8 cellular contexts compared by ENCODE assay signal in genomic region chr17:28718317-28718672, GRCh38. TPM values are rescaled to one million over a fixed set of nuclear protein-coding genes. Genes with fewer than 3 reads are reported as not detected.
DNase-seq lines count a peak whose midpoint lies in the region; ATAC-seq and TF ChIP-seq lines count a peak whose summit lies in the region.

No MANE protein-coding gene starts in this region.

- intact Hi-C loops in PC-3 (cut with micrococcal nuclease): loop anchor here (10.0 kb wide), 1 partner anchor 73 kb away; the partner anchor contains the start of gene BLTP2

- H3K27ac Mint-ChIP-seq in CD8-positive, alpha-beta memory T cell: peak overlapping the region in 5 of 8 donors; percentile 2 to 78 (median 57)
- peak overlapping the region; percentile 76 for H3K27ac Mint-ChIP-seq in endothelial cell (ENCODE audit: unreplicated experiment)

- peaks cover 6% of the 10 kb centered on the region for H3F3A ChIP-seq in PC-3 (ENCODE audit: low read length, unreplicated experiment)

- no peak overlapping the region for H3K27ac ChIP-seq in CD8-positive, alpha-beta memory T cell (ENCODE audit: low read depth, low read length)
- H3K27ac ChIP-seq in PC-3 (ENCODE audit: low read length): peak overlapping the region; percentile 54
- peak overlapping the region; percentile 73 for H3K27ac ChIP-seq in osteoblast (ENCODE audit: low read depth, low read length)

- no peaks in the 10 kb centered on the region for H3K9me3 ChIP-seq in CD8-positive, alpha-beta memory T cell (ENCODE audit: low read length)
- H3K9me3 ChIP-seq in PC-3 (ENCODE audit: low read length): no peaks in the 10 kb centered on the region
- no peaks in the 10 kb centered on the region for H3K9me3 ChIP-seq in osteoblast (ENCODE audit: low read depth, low read length)

- peak overlapping the region; percentile 78; the same call in 1 of the 2 replicates for H2AFZ ChIP-seq in PC-3 (ENCODE audit: low read length)
- peak overlapping the region; percentile 87 for H2AFZ ChIP-seq in osteoblast (ENCODE audit: low read length)

- H3K27me3 ChIP-seq in CD8-positive, alpha-beta memory T cell (ENCODE audit: insufficient read depth, low read length, poor library complexity, severe bottlenecking): peaks cover 8% of the 10 kb centered on the region
- H3K27me3 ChIP-seq in PC-3 (ENCODE audit: low read length): no peaks in the 10 kb centered on the region
- H3K27me3 ChIP-seq in osteoblast (ENCODE audit: insufficient read depth, low read length): no peaks in the 10 kb centered on the region

- H3K27me3 Mint-ChIP-seq in CD8-positive, alpha-beta memory T cell: peaks cover 17 to 22% of the 10 kb centered on the region in 2 donors
- peaks cover 24% of the 10 kb centered on the region for H3K27me3 Mint-ChIP-seq in endothelial cell (ENCODE audit: unreplicated experiment)

- peaks cover 3 to 34% (median 11%) of the 10 kb centered on the region in 3 donors for H3K36me3 Mint-ChIP-seq in CD8-positive, alpha-beta memory T cell
- peaks cover 38% of the 10 kb centered on the region for H3K36me3 Mint-ChIP-seq in endothelial cell (ENCODE audit: low read depth, unreplicated experiment)

- H3K4me1 Mint-ChIP-seq in CD8-positive, alpha-beta memory T cell: peaks cover 41 to 50% (median 45%) of the 10 kb centered on the region in 3 donors
- H3K4me1 Mint-ChIP-seq in endothelial cell (ENCODE audit: unreplicated experiment): peaks cover 31% of the 10 kb centered on the region

- ATAC-seq in PC-3 (no peak), HG03442 (IDR thresholded peaks at IDR 0.05; ENCODE audit: unreplicated experiment) (no peak)

- H4K20me1 ChIP-seq in PC-3 (ENCODE audit: low read length) (peaks cover 27% of the 10 kb centered on the region), osteoblast (ENCODE audit: insufficient read depth, low read length) (peaks cover 47% of the 10 kb centered on the region)

- no peaks in the 10 kb centered on the region for H3K9me2 ChIP-seq in PC-3 (replicated peaks; ENCODE audit: low read length)

- H3K4me2 ChIP-seq in PC-3 (ENCODE audit: low read length) (peak overlapping the region; percentile 96), osteoblast (ENCODE audit: insufficient read depth, low read length) (peak overlapping the region; percentile 87)

- no peak for TF ChIP-seq CTCF in PC-3 (conservative IDR thresholded peaks at IDR 0.05; ENCODE audit: low read depth, low read length)
- TF ChIP-seq CTCF in endothelial cell (IDR thresholded peaks at IDR 0.05; ENCODE audit: unreplicated experiment): no peak
- no peak for TF ChIP-seq CTCF in osteoblast (IDR thresholded peaks at IDR 0.05; ENCODE audit: extremely low read depth, low read depth, low read length)

- H3K79me2 ChIP-seq in PC-3 (ENCODE audit: low read length) (peaks cover 60% of the 10 kb centered on the region), osteoblast (ENCODE audit: insufficient read depth, low read length) (peaks cover 60% of the 10 kb centered on the region)

- peak overlapping the region; percentile 26 to 74 (median 53) for H3K4me3 Mint-ChIP-seq in CD8-positive, alpha-beta memory T cell
- peak overlapping the region; percentile 85 for H3K4me3 Mint-ChIP-seq in endothelial cell (ENCODE audit: unreplicated experiment)

- POLR2A ChIA-PET in CD8-positive, alpha-beta memory T cell (lab: Charles Lee): no interaction called here
- POLR2A ChIA-PET in PC-3 (lab: Charles Lee; ENCODE audit: unreplicated experiment): no interaction called here

- no peaks in the 10 kb centered on the region for H3K9me3 Mint-ChIP-seq in CD8-positive, alpha-beta memory T cell
- H3K9me3 Mint-ChIP-seq in endothelial cell (ENCODE audit: unreplicated experiment): no peaks in the 10 kb centered on the region

- DNase-seq in CD8-positive, alpha-beta memory T cell: no peak
- DNase-seq in PC-3: no peak
- DNase-seq in endothelial cell (ENCODE audit: low spot score): no peak
- no peak for DNase-seq in osteoblast (ENCODE audit: insufficient read length, low spot score, missing footprints)
- no peak for DNase-seq in HUDEP-2 (lab: John Stamatoyannopoulos, UW; ENCODE audit: unreplicated experiment in 76 of 76)
- no peak for DNase-seq in stimulated activated CD8-positive, alpha-beta memory T cell treated with anti-CD3 and anti-CD28 coated beads, Interleukin-4, amount 100 ng/mL, for 48 hours
- no peak for DNase-seq in NCI-H2107 (lab: John Stamatoyannopoulos, UW)

- H3K36me3 ChIP-seq in CD8-positive, alpha-beta memory T cell (ENCODE audit: insufficient read depth, low read length): peaks cover 26% of the 10 kb centered on the region
- H3K36me3 ChIP-seq in PC-3 (ENCODE audit: low read depth, low read length) (peaks cover 39% of the 10 kb centered on the region), osteoblast (ENCODE audit: insufficient read depth, low read length) (peaks cover 51% of the 10 kb centered on the region)

- CTCF ChIA-PET in CD8-positive, alpha-beta memory T cell (lab: Charles Lee): interaction anchor here (14.8 kb wide), 1 partner anchor 29 kb away, joined by 579 read pairs; the partner anchor contains the start of gene TRAF4
- CTCF ChIA-PET in PC-3 (lab: Charles Lee): no interaction called here

- peaks cover 31% of the 10 kb centered on the region for H3K4me1 ChIP-seq in CD8-positive, alpha-beta memory T cell (ENCODE audit: insufficient read depth, low read length)
- H3K4me1 ChIP-seq in PC-3 (ENCODE audit: insufficient read depth, low read length): peaks cover 32% of the 10 kb centered on the region
- peaks cover 47% of the 10 kb centered on the region for H3K4me1 ChIP-seq in osteoblast (ENCODE audit: insufficient read depth, low read length)

- BruUV-seq in PC-3 (replicated peaks; lab: Mats Ljungman, UMichigan): no TSS peak

- H3K9ac ChIP-seq in PC-3 (ENCODE audit: low read length): peak overlapping the region; percentile 99

- H3K4me3 ChIP-seq in CD8-positive, alpha-beta memory T cell (ENCODE audit: low read length): no peak overlapping the region
- H3K4me3 ChIP-seq in PC-3 (ENCODE audit: low read length): peak overlapping the region; percentile 93
- H3K4me3 ChIP-seq in osteoblast (ENCODE audit: insufficient read depth, low read length): peak overlapping the region; percentile 91

RNA-seq across cellular contexts. Expression of gene RAB34, which starts 0.6 kb away (rescaled TPM):
- total RNA-seq in CD8-positive, alpha-beta memory T cell: 1 to 10 TPM; 7.9 to 8.3 TPM
- polyA plus RNA-seq in CD8-positive, alpha-beta memory T cell: 2.6 TPM
- 207 and 211 TPM in 2 replicates for total RNA-seq in PC-3 (2014; rRNA removed)
- 72.0 TPM for total RNA-seq in endothelial cell (ENCODE audit: unreplicated experiment)
- total RNA-seq in osteoblast: 176 and 186 TPM in 2 replicates

RNA-seq across cellular contexts. Expression of gene RPL23A, which starts 1.5 kb away (rescaled TPM):
- 1,000 to 10,000 TPM; 2,670 to 2,692 TPM for total RNA-seq in CD8-positive, alpha-beta memory T cell
- polyA plus RNA-seq in CD8-positive, alpha-beta memory T cell: 5,358 TPM
- total RNA-seq in PC-3 (2014; rRNA removed): 390 and 515 TPM in 2 replicates
- 1,525 TPM for total RNA-seq in endothelial cell (ENCODE audit: unreplicated experiment)
- 428 and 494 TPM in 2 replicates for total RNA-seq in osteoblast

RNA-seq across cellular contexts. Expression of gene PROCA1, which starts 6.6 kb away (rescaled TPM):
- total RNA-seq in CD8-positive, alpha-beta memory T cell: 1 to 10 TPM; 4.7 to 4.9 TPM
- 1.2 TPM for polyA plus RNA-seq in CD8-positive, alpha-beta memory T cell
- total RNA-seq in PC-3 (2014; rRNA removed) (1.9 and 2.6 TPM in 2 replicates), endothelial cell (ENCODE audit: unreplicated experiment) (12.0 TPM), osteoblast (0.36 and 0.88 TPM in 2 replicates)

RNA-seq across cellular contexts. Expression of gene TLCD1, which starts 7.7 kb away (rescaled TPM):
- total RNA-seq in CD8-positive, alpha-beta memory T cell: 10 to 100 TPM; 36.5 to 38.9 TPM
- polyA plus RNA-seq in CD8-positive, alpha-beta memory T cell: not detected
- total RNA-seq in PC-3 (2014; rRNA removed): 7.1 and 9.3 TPM in 2 replicates
- total RNA-seq in endothelial cell (ENCODE audit: unreplicated experiment): 2.4 TPM
- total RNA-seq in osteoblast: 3.2 and 4.0 TPM in 2 replicates

RNA-seq across cellular contexts. Expression of gene NEK8, which starts 10.3 kb away (rescaled TPM):
- 1 to 10 TPM; 8.0 to 8.8 TPM for total RNA-seq in CD8-positive, alpha-beta memory T cell
- polyA plus RNA-seq in CD8-positive, alpha-beta memory T cell: 2.5 TPM
- total RNA-seq in PC-3 (2014; rRNA removed): 2.4 and 3.7 TPM in 2 replicates
- total RNA-seq in endothelial cell (ENCODE audit: unreplicated experiment): 6.7 TPM
- total RNA-seq in osteoblast: 6.2 and 7.2 TPM in 2 replicates
